9 cellular contexts compared by ENCODE assay signal in genomic region chr5:65928860-65929259, GRCh38. TPM values are rescaled to one million over a fixed set of nuclear protein-coding genes. Genes with fewer than 3 reads are reported as not detected.
DNase-seq lines count a peak whose midpoint lies in the region; ATAC-seq, FAIRE-seq and TF ChIP-seq lines count a peak whose summit lies in the region.
"Had no signal": no experiment of that assay in that cellular context is flagged by ENCODE, and none has a peak within 500 bp of the region (broad histone marks: within the 10 kb centered on the region; RNA-seq: fewer than 3 reads in every experiment).

No MANE protein-coding gene starts in this region.

- no peaks in the 10 kb centered on the region for H3K36me3 ChIP-seq in GM06990 (ENCODE audit: control insufficient read depth, insufficient read depth, low read length)
- H3K36me3 ChIP-seq in psoas muscle (ENCODE audit: insufficient read depth in 1 of 2, low read depth in 1 of 2) = no peaks in the 10 kb centered on the region
- H3K36me3 ChIP-seq in small intestine (ENCODE audit: control insufficient read depth in 2 of 2, insufficient read depth in 2 of 2, low read length in 2 of 2) = no peaks in the 10 kb centered on the region

- FAIRE-seq in small intestine (lab: Jason Lieb, UNC) = no peak

- H3K27ac ChIP-seq in psoas muscle = peak overlapping the region; percentile 100
- H3K27ac ChIP-seq in small intestine (ENCODE audit: low read depth in 1 of 2, low read length in 1 of 2) = no peak overlapping the region

- 49 to 58% (median 51%) methylated on average over 3 of the region's 3 CpGs for WGBS in psoas muscle, 3 donors
- 57 to 58% (median 58%) methylated on average over 3 of the region's 3 CpGs for WGBS in small intestine, 3 donors

- H3K4me1 ChIP-seq in psoas muscle (peaks cover 38% of the 10 kb centered on the region), small intestine (ENCODE audit: control insufficient read depth in 2 of 2, insufficient read depth in 1 of 2, low read depth in 1 of 2, low read length in 1 of 2) (peaks cover 2 to 3% of the 10 kb centered on the region in 2 donors)

- no peak for DNase-seq in GM06990 (ENCODE audit: extremely low read depth, insufficient read length)
- DNase-seq in RKO (ENCODE audit: low spot score) = peak; percentile 15
- no peak for DNase-seq in epithelial cell of proximal tubule (ENCODE audit: low read depth)
- DNase-seq in psoas muscle = no peak
- DNase-seq in small intestine = no peak
- no peak for DNase-seq in middle frontal gyrus (ENCODE audit: extremely low spot score, low spot score)
- DNase-seq in SW480 (ENCODE audit: low spot score) = no peak
- DNase-seq: mucosa of descending colon had no signal

- H3K9me3 ChIP-seq in psoas muscle = no peaks in the 10 kb centered on the region
- no peaks in the 10 kb centered on the region for H3K9me3 ChIP-seq in small intestine (ENCODE audit: control insufficient read depth, low read depth)
- H3K9me3 ChIP-seq: mucosa of descending colon had no signal

- ATAC-seq in psoas muscle (no peak), GM21786 (IDR thresholded peaks at IDR 0.05; ENCODE audit: unreplicated experiment) (no peak)
- ATAC-seq: mucosa of descending colon had no signal

- H3K4me3 ChIP-seq in GM06990 (replicated peaks; ENCODE audit: low read depth, low read length) (peak overlapping the region; percentile 98), epithelial cell of proximal tubule (ENCODE audit: low read depth, low read length) (peak overlapping the region; percentile 84), psoas muscle (peak overlapping the region; percentile 95), small intestine (ENCODE audit: low read depth in 1 of 2, low read length in 2 of 2) (peak overlapping the region in 1 of 2 donors; percentile 27)
- H3K4me3 ChIP-seq: mucosa of descending colon had no signal

- TF ChIP-seq CTCF in GM06990 (IDR thresholded peaks at IDR 0.05; ENCODE audit: insufficient read depth, low read length, poor library complexity, severe bottlenecking) (no peak), epithelial cell of proximal tubule (conservative IDR thresholded peaks at IDR 0.05; ENCODE audit: low read depth, low read length) (no peak), psoas muscle (IDR thresholded peaks at IDR 0.05) (no peak)

- intact Hi-C loops in psoas muscle (cut with DNase I) = loop anchor here (5.0 to 10.0 kb wide), 6 partner anchors 38 to 213 kb away; partner anchors contain the start of gene SREK1 (in 1 of the 2)

- no peaks in the 10 kb centered on the region for H3K27me3 ChIP-seq in GM06990 (replicated peaks; ENCODE audit: control insufficient read depth, insufficient read depth, low read length)
- H3K27me3 ChIP-seq in psoas muscle (ENCODE audit: insufficient read depth in 3 of 3, low read length in 2 of 3) = no peaks in the 10 kb centered on the region
- H3K27me3 ChIP-seq in small intestine (ENCODE audit: control insufficient read depth in 2 of 2, insufficient read depth in 2 of 2, low read length in 2 of 2) = no peaks in the 10 kb centered on the region

RNA-seq across cellular contexts. Expression of gene ERBIN, which starts 2.5 kb away (rescaled TPM):
- total RNA-seq in epithelial cell of proximal tubule (74.0 and 77.4 TPM in 2 replicates), psoas muscle (10 to 100 TPM; 28.8 to 56.6 (median 45.6) TPM)
- polyA plus RNA-seq in psoas muscle (10 to 100 TPM in 2 of 3 donors, 1 to 10 TPM in 1; 8.3 to 17.6 (median 10.1) TPM), small intestine (10 to 100 TPM; 17.5 to 50.8 (median 29.7) TPM)
